ENCODE assay signal across 1 cellular context in the genomic region with DNA sequence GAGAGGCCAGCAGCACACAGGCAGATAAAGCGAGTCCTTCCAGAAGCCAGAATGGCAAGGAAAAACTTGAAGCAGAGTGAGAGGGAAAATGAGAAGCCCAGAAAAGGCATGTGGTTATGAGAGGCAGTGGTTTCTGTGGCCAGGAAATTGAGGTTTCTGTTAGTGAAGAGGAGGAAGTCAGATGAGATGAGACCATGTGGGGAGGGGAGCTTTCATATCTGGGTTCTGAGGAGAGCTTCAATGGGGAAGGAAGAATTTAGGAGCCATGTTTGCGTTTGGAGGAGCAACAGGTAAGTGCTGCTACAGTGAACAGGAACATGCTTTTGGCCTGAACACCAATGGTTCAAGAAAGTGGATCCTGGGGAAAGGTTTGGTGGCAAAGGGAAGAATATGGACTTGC.
TF ChIP-seq lines count a peak whose summit lies in the region.

No MANE protein-coding gene starts in this region.

TF ChIP-seq in IMR-90, 13 proteins besides CTCF, POLR2A, EP300 and RAD21:
- TF ChIP-seq NFE2L2 (IDR thresholded peaks at IDR 0.05; ENCODE audit: low read depth, low read length), result no peak
- TF ChIP-seq SMC3 (IDR thresholded peaks at IDR 0.05; ENCODE audit: low read depth, low read length), result no peak
- no peak for TF ChIP-seq MAZ (IDR thresholded peaks at IDR 0.05; ENCODE audit: borderline replicate concordance, low read depth, low read length)
- TF ChIP-seq FOS (IDR thresholded peaks at IDR 0.05; ENCODE audit: low read depth, low read length), result no peak
